In genomic region chr14:23301288-23301968, GRCh38 we compare ENCODE assay signal across 1 cellular context.
TF ChIP-seq lines count a peak whose summit lies in the region.

No MANE protein-coding gene starts in this region.

TF ChIP-seq in K562, 482 proteins besides CTCF, POLR2A, EP300 and RAD21 (continued from another document):
- no peak for TF ChIP-seq FOXO4 (CRISPR knock-in tag; IDR thresholded peaks at IDR 0.05)
- no peak for TF ChIP-seq GATA2 (CRISPR knock-in tag; IDR thresholded peaks at IDR 0.05)
- peak; percentile 50; the same call in 1 of the 2 replicates for TF ChIP-seq ZNF583 (CRISPR knock-in tag; IDR thresholded peaks at IDR 0.05)
- no peak for TF ChIP-seq ZNF274 (IDR thresholded peaks at IDR 0.05; ENCODE audit: borderline replicate concordance, low read depth, low read length)
- TF ChIP-seq RNF219 (CRISPR knock-in tag; IDR thresholded peaks at IDR 0.05) = no peak
- TF ChIP-seq PPARD (CRISPR knock-in tag; IDR thresholded peaks at IDR 0.05) = no peak
- peak; percentile 88 for TF ChIP-seq ZNF644 (tag; IDR thresholded peaks at IDR 0.05; ENCODE audit: low read depth)
- TF ChIP-seq BRD9 (IDR thresholded peaks at IDR 0.05; ENCODE audit: low read depth, partially characterized antibody) = no peak
- peak; percentile 97; the same call in 1 of the 2 replicates for TF ChIP-seq FOXP4 (CRISPR knock-in tag; IDR thresholded peaks at IDR 0.05; ENCODE audit: borderline replicate concordance)
- TF ChIP-seq POLR2AphosphoS5 (IDR thresholded peaks at IDR 0.05; ENCODE audit: control insufficient read depth, insufficient read depth, low read depth, low read length) = peak; percentile 54; the same call in 1 of the 2 replicates
- peak; percentile 80 for TF ChIP-seq ARID4B (CRISPR knock-in tag; IDR thresholded peaks at IDR 0.05)
- peak; percentile 55 for TF ChIP-seq POU5F1 (IDR thresholded peaks at IDR 0.05; ENCODE audit: borderline replicate concordance, low read depth, low read length, partially characterized antibody)
- TF ChIP-seq C11orf30 (IDR thresholded peaks at IDR 0.05; ENCODE audit: low read depth) = no peak
- no peak for TF ChIP-seq CEBPZ (IDR thresholded peaks at IDR 0.05; ENCODE audit: borderline replicate concordance, low read depth, low read length)
- TF ChIP-seq FOXP1 (CRISPR knock-in tag; IDR thresholded peaks at IDR 0.05) = peak; percentile 97
- peak; percentile 89 for TF ChIP-seq USF1 (CRISPR knock-in tag; IDR thresholded peaks at IDR 0.05)
- TF ChIP-seq CHAMP1 (IDR thresholded peaks at IDR 0.05) = no peak
- TF ChIP-seq MEIS2 (IDR thresholded peaks at IDR 0.05; ENCODE audit: partially characterized antibody) = peak; percentile 88
- TF ChIP-seq STAT5A (IDR thresholded peaks at IDR 0.05; ENCODE audit: borderline replicate concordance, low read length) = no peak
- no peak for TF ChIP-seq ZNF165 (CRISPR knock-in tag; IDR thresholded peaks at IDR 0.05; ENCODE audit: borderline replicate concordance)
- TF ChIP-seq ATF3 (IDR thresholded peaks at IDR 0.05) = no peak
- no peak for TF ChIP-seq ATF3 (CRISPR knock-in tag; conservative IDR thresholded peaks at IDR 0.05)
TF ChIP-seq in K562: peak in this region for 136.
